9 cellular contexts compared by ENCODE assay signal in genomic region chr10:58781873-58782488, GRCh38.
DNase-seq lines count a peak whose midpoint lies in the region; ATAC-seq, FAIRE-seq and TF ChIP-seq lines count a peak whose summit lies in the region.
"Had no signal": no experiment of that assay in that cellular context is flagged by ENCODE, and none has a peak within 500 bp of the region (broad histone marks: within the 10 kb centered on the region; RNA-seq: fewer than 3 reads in every experiment).

No MANE protein-coding gene starts in this region.

- H3K9me3 ChIP-seq in GM12878 (replicated peaks; ENCODE audit: control insufficient read depth, insufficient read depth, low read length) = no peaks in the 10 kb centered on the region
- no peaks in the 10 kb centered on the region for H3K9me3 ChIP-seq in kidney (ENCODE audit: control insufficient read depth in 1 of 2, low read length in 2 of 2)
- no peaks in the 10 kb centered on the region for H3K9me3 ChIP-seq in upper lobe of left lung
- H3K9me3 ChIP-seq: SJSA1 had no signal

- WGBS in GM12878 (ENCODE audit: insufficient coverage, insufficient replicate concordance, low lambda C conversion rate, missing lambda C conversion rate) = 0% methylated on average over 5 of the region's 5 CpGs
- WGBS in upper lobe of left lung, 2 donors = 27 to 30% methylated on average over 5 of the region's 5 CpGs

- peak; percentile 77 for TF ChIP-seq RAD21 in GM12878 (IDR thresholded peaks at IDR 0.05; ENCODE audit: insufficient read depth, low read depth, low read length)

- H3K27ac ChIP-seq in GM12878 (ENCODE audit: control insufficient read depth, insufficient read depth) = no peak overlapping the region
- no peak overlapping the region for H3K27ac ChIP-seq in kidney (ENCODE audit: low read depth in 2 of 2, low read length in 2 of 2)
- H3K27ac ChIP-seq in upper lobe of left lung = no peak overlapping the region
- H3K27ac ChIP-seq: SJSA1 had no signal

- CTCF ChIA-PET in GM12878 (lab: Yijun Ruan, JAX) = interaction anchor here (0.9 to 6.4 kb wide), 13 partner anchors 10 to 1012 kb away, joined by 3 to 53 read pairs (median 3); no protein-coding TSS in a partner anchor

- H3K36me3 ChIP-seq in GM12878 (ENCODE audit: control insufficient read depth in 2 of 2, insufficient read depth in 2 of 2, low read length in 1 of 2) (no peaks in the 10 kb centered on the region), kidney (ENCODE audit: control insufficient read depth in 1 of 2, insufficient read depth in 2 of 2, low read length in 2 of 2) (no peaks in the 10 kb centered on the region), upper lobe of left lung (no peaks in the 10 kb centered on the region)
- H3K36me3 ChIP-seq: SJSA1 had no signal

- H2AFZ ChIP-seq in GM12878 (ENCODE audit: control insufficient read depth, low read depth, low read length) = no peak overlapping the region

- intact Hi-C loops in GM12878 (cut with micrococcal nuclease; ENCODE audit: unreplicated experiment) (loop anchor here (1.0 to 10.0 kb wide), 5 partner anchors 171 to 1425 kb away; no protein-coding TSS in a partner anchor), kidney (cut with DNase I) (no loop called here)

- in situ Hi-C loops in GM12878 (cut with MboI) = loop anchor here (5.0 to 10.0 kb wide), 2 partner anchors 835 to 1253 kb away; no protein-coding TSS in a partner anchor

- H4K20me1 ChIP-seq in GM12878 (ENCODE audit: control insufficient read depth, insufficient read depth) = no peaks in the 10 kb centered on the region

- H3K4me2 ChIP-seq in GM12878 (ENCODE audit: control insufficient read depth, insufficient read depth) = no peak overlapping the region

- ATAC-seq in GM21529 (IDR thresholded peaks at IDR 0.05; ENCODE audit: unreplicated experiment) (peak; percentile 77), GM12878 (peak; percentile 77), upper lobe of left lung (ENCODE audit: low FRiP score in 2 of 2) (peak in 1 of 2 donors; percentile 66), HG03097 (IDR thresholded peaks at IDR 0.05; ENCODE audit: low FRiP score, unreplicated experiment) (no peak), HG03571 (IDR thresholded peaks at IDR 0.05; ENCODE audit: unreplicated experiment) (no peak)

- RAD21 ChIA-PET in GM12878 (lab: Charles Lee; ENCODE audit: unreplicated experiment) = interaction anchor here (0.6 to 1.4 kb wide), 3 partner anchors 170 to 798 kb away, joined by 3 to 8 read pairs (median 4); no protein-coding TSS in a partner anchor

- TF ChIP-seq EP300 in GM12878 (IDR thresholded peaks at IDR 0.05; ENCODE audit: borderline replicate concordance in 1 of 2, control insufficient read depth in 1 of 2, low read depth in 2 of 2, low read length in 2 of 2) (no peak), upper lobe of left lung (IDR thresholded peaks at IDR 0.05) (no peak)

- DNase-seq in D721Med (ENCODE audit: insufficient read length, low spot score) (no peak), NCI-H1105 treated with DMSO at 0.1 percent for 48 hours (lab: John Stamatoyannopoulos, UW) (peak; percentile 36), GM12878 (ENCODE audit: low read depth, low spot score) (peak; percentile 8), kidney (no peak), upper lobe of left lung (no peak)

- no peak overlapping the region for H3K9ac ChIP-seq in GM12878 (ENCODE audit: control insufficient read depth, insufficient read depth, low read length)
- H3K9ac ChIP-seq in kidney (ENCODE audit: low read length in 2 of 2) = no peak overlapping the region

- no peaks in the 10 kb centered on the region for H3K27me3 ChIP-seq in GM12878 (replicated peaks in 1 of 2; ENCODE audit: control insufficient read depth in 2 of 2, insufficient read depth in 2 of 2, low read length in 1 of 2)
- H3K27me3 ChIP-seq in upper lobe of left lung = no peaks in the 10 kb centered on the region
- H3K27me3 ChIP-seq: SJSA1 had no signal

- H3K4me1 ChIP-seq in GM12878 (ENCODE audit: control insufficient read depth, insufficient read depth, low read length) (no peaks in the 10 kb centered on the region), kidney (ENCODE audit: control insufficient read depth in 1 of 2, insufficient read depth in 1 of 2, low read depth in 1 of 2, low read length in 2 of 2) (peaks cover 5 to 11% of the 10 kb centered on the region in 2 donors), upper lobe of left lung (peaks cover 0 to 8% (median 2%) of the 10 kb centered on the region in 4 donors)

- FAIRE-seq in D721Med (lab: Jason Lieb, UNC) = peak; percentile 77
- FAIRE-seq in GM12878 (lab: Jason Lieb, UNC) = peak; percentile 90
- FAIRE-seq in kidney (lab: Jason Lieb, UNC) = peak; percentile 94

- no peaks in the 10 kb centered on the region for H3K79me2 ChIP-seq in GM12878 (ENCODE audit: control insufficient read depth, insufficient read depth, low read length)

- TF ChIP-seq CTCF in D721Med (IDR thresholded peaks at IDR 0.05; ENCODE audit: insufficient read depth, missing control alignments) (peak; percentile 63), GM12878 (IDR thresholded peaks at IDR 0.05 in 2 of 3, conservative IDR thresholded peaks at IDR 0.05 in 1 of 3; ENCODE audit: control insufficient read depth in 2 of 3, extremely low read depth in 1 of 3, insufficient read depth in 1 of 3, low read depth in 3 of 3, low read length in 3 of 3) (peak in 2 of 3 experiments; percentile 47 to 70; a peak in 4 of 6 replicates), kidney (IDR thresholded peaks at IDR 0.05; ENCODE audit: borderline replicate concordance, extremely low read depth, insufficient read depth) (peak; percentile 45), upper lobe of left lung (IDR thresholded peaks at IDR 0.05) (peak; percentile 32 to 54 (median 49))

- TF ChIP-seq POLR2A in GM12878 (IDR thresholded peaks at IDR 0.05; ENCODE audit: low read depth, low read length) (no peak), upper lobe of left lung (IDR thresholded peaks at IDR 0.05) (no peak)

- no TSS peak for BruUV-seq in GM12878 (replicated peaks; lab: Mats Ljungman, UMichigan)

- POLR2A ChIA-PET in GM12878 (lab: Charles Lee) = no interaction called here

- H3K4me3 ChIP-seq in GM12878 = no peak overlapping the region
- H3K4me3 ChIP-seq in kidney (ENCODE audit: low read length in 2 of 2) = no peak overlapping the region
- H3K4me3 ChIP-seq in upper lobe of left lung = no peak overlapping the region
- H3K4me3 ChIP-seq: SJSA1 had no signal

- SMC1A ChIA-PET in GM12878 (lab: Charles Lee; ENCODE audit: uncharacterized antibody, unreplicated experiment) = interaction anchor here (0.6 to 5.2 kb wide), 7 partner anchors 167 to 898 kb away, joined by 3 to 26 read pairs (median 3); no protein-coding TSS in a partner anchor

TF ChIP-seq in GM12878, 131 proteins besides CTCF, POLR2A, EP300 and RAD21 (continues in another document):
- TF ChIP-seq ATF2 (IDR thresholded peaks at IDR 0.05; ENCODE audit: low read length) (no peak), SKIL (IDR thresholded peaks at IDR 0.05; ENCODE audit: low read depth, poor library complexity, severe bottlenecking) (peak; percentile 36), SMARCA5 (IDR thresholded peaks at IDR 0.05) (no peak), CREB1 (IDR thresholded peaks at IDR 0.05; ENCODE audit: low read depth) (no peak), BCL3 (IDR thresholded peaks at IDR 0.05; ENCODE audit: borderline replicate concordance, insufficient read depth, low read depth, low read length, poor library complexity, severe bottlenecking) (no peak), FOXK2 (IDR thresholded peaks at IDR 0.05) (no peak), SMC3 (IDR thresholded peaks at IDR 0.05; ENCODE audit: borderline replicate concordance, low read length) (peak; percentile 46)

Comparison
In these comparisons a context has a peak if more than half of its experiments do, and no peak if none do; other contexts are left out.
1. DNase-seq: peak in NCI-H1105 treated with DMSO at 0.1 percent for 48 hours (single experiment) and GM12878 (single experiment); none in D721Med (single experiment), kidney (single experiment) and upper lobe of left lung (0 of 2).
2. ATAC-seq: peak in GM21529 (single experiment) and GM12878 (single experiment); none in HG03097 (single experiment) and HG03571 (single experiment).
3. Peak in every context shown above with its lines, with median percentiles within 50 percentile points of each other: CTCF ChIP-seq.